29 cellular contexts compared by ENCODE assay signal in genomic region chr14:83118029-83118428, GRCh38.
DNase-seq lines count a peak whose midpoint lies in the region; ATAC-seq and TF ChIP-seq lines count a peak whose summit lies in the region.
"Had no signal": no experiment of that assay in that cellular context is flagged by ENCODE, and none has a peak within 500 bp of the region (broad histone marks: within the 10 kb centered on the region; RNA-seq: fewer than 3 reads in every experiment).

No MANE protein-coding gene starts in this region.

- no peak overlapping the region for H3K9ac ChIP-seq in SK-N-MC (ENCODE audit: insufficient read length)
- H3K9ac ChIP-seq: BLaER1; BLaER1 treated with 17β-estradiol and CSF1 and Interleukin-3, amounts not matched to agents 10 nM and 100 nM had no signal

- ATAC-seq in GM18868 (IDR thresholded peaks at IDR 0.05; ENCODE audit: unreplicated experiment), result no peak
- ATAC-seq: A549; CD8-positive, alpha-beta T cell had no signal

- H3K4me1 ChIP-seq in spleen, result no peaks in the 10 kb centered on the region
- H3K4me1 ChIP-seq: A549; BE2C; BLaER1; BLaER1 treated with 17β-estradiol and CSF1 and Interleukin-3, amounts not matched to agents 10 nM and 100 nM; Caco-2 had no signal

- H3K9me3 ChIP-seq in SK-N-MC (ENCODE audit: low read depth, low read length) (no peaks in the 10 kb centered on the region), spleen (peaks cover 0 to 3% (median 0%) of the 10 kb centered on the region in 8 donors)
- H3K9me3 ChIP-seq: A549; BE2C; BLaER1; BLaER1 treated with 17β-estradiol and CSF1 and Interleukin-3, amounts not matched to agents 10 nM and 100 nM; Caco-2 had no signal

- DNase-seq in SK-N-MC (ENCODE audit: low read depth, low spot score) (no peak), spleen (peak; percentile 31), glomerular visceral epithelial cell (ENCODE audit: extremely low spot score) (no peak)
- DNase-seq: 8988T; ACHN; AML-193; BE2C; C1 segment of cervical spinal cord; Caco-2; Calu3; CD4-positive, alpha-beta memory T cell; CD4-positive, alpha-beta T cell; CD4-positive, CD25-positive, alpha-beta regulatory T cell; CD8-positive, alpha-beta memory T cell; CD8-positive, alpha-beta T cell; COR-L47; DMS 273 treated with DMSO at 0.1 percent for 48 hours; DMS153; DMS53; DMS79; DMS79 treated with DMSO at 0.1 percent for 48 hours; DND-41; EL had no signal

- H3K4me3 ChIP-seq in SK-N-MC, result no peak overlapping the region
- no peak overlapping the region for H3K4me3 ChIP-seq in spleen
- H3K4me3 ChIP-seq: A549; BLaER1; BLaER1 treated with 17β-estradiol and CSF1 and Interleukin-3, amounts not matched to agents 10 nM and 100 nM had no signal

- intact Hi-C loops in spleen (cut with DNase I; ENCODE audit: low total_unique reads), result no loop called here

- H3K27ac ChIP-seq in SK-N-MC, result 0 out of 2 replicates have a peak overlapping the region, but pooled peaks have one; percentile 37
- no peak overlapping the region for H3K27ac ChIP-seq in spleen
- H3K27ac ChIP-seq: 22Rv1; A549; BLaER1; BLaER1 treated with 17β-estradiol and CSF1 and Interleukin-3, amounts not matched to agents 10 nM and 100 nM; C4-2B had no signal

- TF ChIP-seq POLR2A in spleen (IDR thresholded peaks at IDR 0.05), result no peak

- 85 to 92% (median 91%) methylated on average over 6 of the region's 6 CpGs for WGBS in spleen, 5 donors

- TF ChIP-seq CTCF in spleen (IDR thresholded peaks at IDR 0.05 in 8 of 11, conservative IDR thresholded peaks at IDR 0.05 in 3 of 11), result no peak

- no peaks in the 10 kb centered on the region for H3K27me3 ChIP-seq in spleen (replicated peaks in 1 of 7)
- H3K27me3 ChIP-seq: BE2C; BLaER1; BLaER1 treated with 17β-estradiol and CSF1 and Interleukin-3, amounts not matched to agents 10 nM and 100 nM had no signal

- H3K36me3 ChIP-seq in SK-N-MC (ENCODE audit: insufficient read depth, low read length), result no peaks in the 10 kb centered on the region
- no peaks in the 10 kb centered on the region for H3K36me3 ChIP-seq in spleen
- H3K36me3 ChIP-seq: BE2C; BLaER1; BLaER1 treated with 17β-estradiol and CSF1 and Interleukin-3, amounts not matched to agents 10 nM and 100 nM had no signal
